Comparison of ENCODE assay signal across 14 cellular contexts in genomic region chr3:25872200-25872877, GRCh38.
DNase-seq lines count a peak whose midpoint lies in the region; ATAC-seq, FAIRE-seq and TF ChIP-seq lines count a peak whose summit lies in the region.
"Had no signal": no experiment of that assay in that cellular context is flagged by ENCODE, and none has a peak within 500 bp of the region (broad histone marks: within the 10 kb centered on the region; RNA-seq: fewer than 3 reads in every experiment).

No MANE protein-coding gene starts in this region.

- TF ChIP-seq CTCF in kidney (IDR thresholded peaks at IDR 0.05; ENCODE audit: borderline replicate concordance, extremely low read depth, insufficient read depth): no peak

- no peak overlapping the region for H3K27ac ChIP-seq in kidney (ENCODE audit: low read depth in 2 of 2, low read length in 2 of 2)
- H3K27ac ChIP-seq: SJSA1 had no signal

- no peaks in the 10 kb centered on the region for H3K9me3 ChIP-seq in kidney (ENCODE audit: control insufficient read depth in 1 of 2, low read length in 2 of 2)
- H3K9me3 ChIP-seq: SJSA1 had no signal

- in situ Hi-C loops in ACHN (cut with HindIII; ENCODE audit: low pct_ligation_motif_present, low pct_unique_long_range_greater_than_20kb, low sequenced_read_pairs): no loop called here

- no peak for DNase-seq in kidney
- DNase-seq in DMS79 (lab: John Stamatoyannopoulos, UW): no peak
- no peak for DNase-seq in ACHN
- DNase-seq in A172 (ENCODE audit: low spot score): no peak
- DNase-seq: activated CD4-positive, alpha-beta T cell treated with anti-CD3 and anti-CD28 coated beads, Interleukin-2, amount 10 ng/mL, durations not matched to agents 7 days and 5 days; Kasumi-1; mammary epithelial cell; posterior cingulate gyrus; stimulated activated CD4-positive, alpha-beta T cell treated with anti-CD3 and anti-CD28 coated beads, Interleukin-4, amount 100 ng/mL, for 4 hours had no signal

- no peak overlapping the region for H3K4me3 ChIP-seq in kidney (ENCODE audit: low read length in 2 of 2)
- H3K4me3 ChIP-seq: SJSA1 had no signal

- H3K36me3 ChIP-seq in kidney (ENCODE audit: control insufficient read depth in 1 of 2, insufficient read depth in 2 of 2, low read length in 2 of 2): no peaks in the 10 kb centered on the region
- H3K36me3 ChIP-seq: SJSA1 had no signal

- no peak for FAIRE-seq in kidney (lab: Jason Lieb, UNC)

- ATAC-seq in GM18499 (IDR thresholded peaks at IDR 0.05; ENCODE audit: insufficient read depth, unreplicated experiment) (peak; percentile 92), GM19372 (IDR thresholded peaks at IDR 0.05; ENCODE audit: low read depth, unreplicated experiment) (peak; percentile 72), HG02678 (IDR thresholded peaks at IDR 0.05; ENCODE audit: unreplicated experiment) (peak; percentile 89), HG03439 (IDR thresholded peaks at IDR 0.05; ENCODE audit: unreplicated experiment) (peak; percentile 90)

- no peak overlapping the region for H3K9ac ChIP-seq in kidney (ENCODE audit: low read length in 2 of 2)

- no peaks in the 10 kb centered on the region for H3K4me1 ChIP-seq in kidney (ENCODE audit: control insufficient read depth in 1 of 2, insufficient read depth in 1 of 2, low read depth in 1 of 2, low read length in 2 of 2)
- H3K4me1 ChIP-seq: SJSA1 had no signal

- intact Hi-C loops in kidney (cut with DNase I): no loop called here
